13 cellular contexts compared by ENCODE assay signal in the genomic region with DNA sequence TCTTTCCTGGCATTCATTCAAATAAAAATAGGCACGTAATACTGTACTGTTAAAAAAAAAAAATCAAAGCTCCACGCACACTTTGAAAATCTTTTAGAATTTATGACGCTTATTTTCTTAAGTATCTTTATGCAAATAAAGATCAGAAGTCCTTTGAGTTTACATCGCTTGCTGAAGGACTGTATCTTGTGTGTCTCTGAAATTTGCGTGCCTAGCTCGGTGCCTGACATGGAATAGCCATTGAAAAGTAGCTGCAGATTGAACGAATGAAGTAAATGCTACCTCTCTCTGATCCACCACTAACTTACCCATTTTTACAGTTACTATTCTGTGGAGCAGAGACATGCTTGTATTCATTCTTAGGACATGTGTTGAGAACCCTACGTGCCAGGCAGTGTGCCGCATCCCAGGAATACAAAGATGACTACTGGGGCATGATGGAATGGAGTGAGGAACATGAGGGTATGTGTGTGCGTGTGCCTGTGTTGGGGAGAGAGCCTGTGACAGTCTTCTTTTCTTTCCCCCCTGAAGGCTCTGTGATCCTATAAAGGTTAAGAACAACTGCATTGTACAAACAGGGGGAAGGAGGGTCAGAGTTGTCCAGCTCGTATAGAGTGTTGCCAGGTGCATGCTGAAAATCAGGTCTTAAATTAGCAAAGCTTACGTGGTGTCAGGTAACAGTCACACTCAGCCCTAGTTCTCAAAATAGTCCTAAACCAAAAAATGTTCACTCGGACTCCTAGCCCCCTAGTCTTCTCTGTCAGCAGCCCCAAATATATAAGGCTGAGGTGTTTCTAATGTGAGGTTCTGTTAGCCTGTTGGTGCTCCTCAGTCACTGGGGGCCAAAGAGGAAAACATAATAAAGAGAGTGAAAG.
DNase-seq lines count a peak whose midpoint lies in the region; ATAC-seq and TF ChIP-seq lines count a peak whose summit lies in the region.
"Had no signal": no experiment of that assay in that cellular context is flagged by ENCODE, and none has a peak within 500 bp of the region (broad histone marks: within the 10 kb centered on the region; RNA-seq: fewer than 3 reads in every experiment).

No MANE protein-coding gene starts in this region.

- no peak for ATAC-seq in left cardiac atrium
- no peak for ATAC-seq in gastroesophageal sphincter
- ATAC-seq in upper lobe of right lung, result no peak
- ATAC-seq: WTC11 had no signal

- WGBS in gastroesophageal sphincter (ENCODE audit: low coverage in 1 of 2), 2 donors, result 80 to 85% methylated on average over 10 of the region's 13 CpGs

- H3K27me3 ChIP-seq in left ventricle myocardium inferior (ENCODE audit: low read depth) (no peaks in the 10 kb centered on the region), gastroesophageal sphincter (no peaks in the 10 kb centered on the region), upper lobe of right lung (no peaks in the 10 kb centered on the region)

- H3K4me1 ChIP-seq in left ventricle myocardium inferior (peaks cover 95% of the 10 kb centered on the region), gastroesophageal sphincter (peaks cover 3 to 87% (median 12%) of the 10 kb centered on the region in 3 donors), upper lobe of right lung (peaks cover 61% of the 10 kb centered on the region)

- TF ChIP-seq CTCF in left ventricle myocardium inferior (IDR thresholded peaks at IDR 0.05; ENCODE audit: borderline replicate concordance), result no peak
- TF ChIP-seq CTCF in NB4 (IDR thresholded peaks at IDR 0.05; ENCODE audit: low read depth, low read length), result no peak
- TF ChIP-seq CTCF in gastroesophageal sphincter (IDR thresholded peaks at IDR 0.05), result no peak
- TF ChIP-seq CTCF in upper lobe of right lung (IDR thresholded peaks at IDR 0.05), result no peak

- TF ChIP-seq POLR2A in NB4 (IDR thresholded peaks at IDR 0.05; ENCODE audit: extremely low read depth, insufficient read length) (no peak), gastroesophageal sphincter (IDR thresholded peaks at IDR 0.05) (no peak)

- H3K36me3 ChIP-seq in left ventricle myocardium inferior, result no peaks in the 10 kb centered on the region
- peaks cover 0 to 64% of the 10 kb centered on the region in 2 donors for H3K36me3 ChIP-seq in gastroesophageal sphincter
- H3K36me3 ChIP-seq in upper lobe of right lung, result peaks cover 20% of the 10 kb centered on the region

- H3K9me3 ChIP-seq in left ventricle myocardium inferior (replicated peaks) (no peaks in the 10 kb centered on the region), gastroesophageal sphincter (no peaks in the 10 kb centered on the region), upper lobe of right lung (peaks cover under 1% of the 10 kb centered on the region)
- H3K9me3 ChIP-seq: psoas muscle had no signal

- no peak for TF ChIP-seq EP300 in gastroesophageal sphincter (IDR thresholded peaks at IDR 0.05)

- no peak overlapping the region for H3K4me3 ChIP-seq in left ventricle myocardium inferior
- H3K4me3 ChIP-seq in NB4 (ENCODE audit: low read depth, low read length), result peak overlapping the region; percentile 75
- no peak overlapping the region for H3K4me3 ChIP-seq in gastroesophageal sphincter
- H3K4me3 ChIP-seq in upper lobe of right lung, result peak overlapping the region; percentile 22
- H3K4me3 ChIP-seq: psoas muscle, SK-N-MC had no signal

- intact Hi-C loops in left ventricle myocardium inferior (cut with micrococcal nuclease), result no loop called here
- intact Hi-C loops in left cardiac atrium (cut with DNase I), result no loop called here
- intact Hi-C loops in upper lobe of right lung (cut with DNase I), result no loop called here

- DNase-seq in left ventricle myocardium inferior, result no peak
- DNase-seq in left cardiac atrium, result no peak
- peak; percentile 26 for DNase-seq in NB4 (ENCODE audit: low read depth)
- no peak for DNase-seq in upper lobe of right lung
- DNase-seq in GM19238 (ENCODE audit: insufficient read length, low spot score), result no peak
- no peak for DNase-seq in foreskin melanocyte
- DNase-seq in occipital lobe (lab: John Stamatoyannopoulos, UW), result no peak
- DNase-seq: midbrain, NCI-H1694 treated with DMSO at 0.1 percent for 48 hours, psoas muscle had no signal

- H3K27ac ChIP-seq in left ventricle myocardium inferior (replicated peaks) (peak overlapping the region; percentile 78), gastroesophageal sphincter (peak overlapping the region in 3 of 4 donors; percentile 26 to 64 (median 55)), upper lobe of right lung (peak overlapping the region; percentile 51)
- H3K27ac ChIP-seq: psoas muscle, SK-N-MC had no signal

Comparison
In these comparisons a context has a peak if more than half of its experiments do, and no peak if none do; other contexts are left out.
1. H3K4me3 ChIP-seq: peak in NB4 (single experiment) and upper lobe of right lung (single experiment); none in left ventricle myocardium inferior (single experiment) and gastroesophageal sphincter (0 of 2).
2. Peak in every context shown above with its lines, with median percentiles within 50 percentile points of each other: H3K27ac ChIP-seq.